Comparison of ENCODE assay signal across 8 cellular contexts in the genomic region with DNA sequence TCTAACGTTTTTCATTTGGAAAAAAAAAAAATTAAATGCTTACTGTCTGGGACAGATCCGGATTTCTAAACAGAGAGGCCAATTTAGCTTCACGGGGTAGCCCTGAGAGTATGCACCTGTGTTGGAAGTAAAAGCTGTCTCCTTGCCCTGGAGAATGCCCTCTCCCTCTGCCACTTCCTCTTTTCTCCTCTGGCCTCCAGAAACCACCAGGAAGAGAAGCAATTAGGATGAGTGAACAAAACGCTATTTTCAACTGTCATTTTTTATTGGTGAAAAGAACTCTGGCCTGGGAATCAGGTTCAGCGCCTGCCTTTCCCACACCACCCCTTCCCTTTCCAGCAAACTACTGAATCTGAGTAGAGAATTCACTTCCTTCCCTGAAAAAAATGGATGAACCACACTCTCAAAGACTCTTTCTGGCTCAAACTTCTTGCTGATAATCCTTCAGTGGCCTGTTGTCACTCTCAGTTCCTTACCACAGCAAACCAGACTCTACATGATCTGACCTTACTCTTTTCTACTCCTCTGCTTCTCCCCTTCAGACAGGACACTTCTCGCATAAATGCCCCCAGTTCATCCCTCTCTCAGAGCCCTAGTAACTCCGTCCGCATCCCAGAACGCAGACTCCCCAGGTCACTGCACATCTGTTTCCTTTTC. TPM values are rescaled to one million over a fixed set of nuclear protein-coding genes. Genes with fewer than 3 reads are reported as not detected.
A peak's percentile ranks its signal among the peaks of the same experiment; 100 is the strongest.
DNase-seq lines count a peak whose midpoint lies in the region; ATAC-seq and TF ChIP-seq lines count a peak whose summit lies in the region.

No MANE protein-coding gene starts in this region.

- intact Hi-C loops in psoas muscle (cut with DNase I), result no loop called here
- intact Hi-C loops in colonic mucosa (cut with DNase I), result no loop called here
- intact Hi-C loops in left colon (cut with DNase I, micrococcal nuclease), result no loop called here
- intact Hi-C loops in sciatic nerve (cut with DNase I), result no loop called here

- TF ChIP-seq POLR2A in NB4 (IDR thresholded peaks at IDR 0.05; ENCODE audit: extremely low read depth, insufficient read length), result no peak

- ATAC-seq in psoas muscle, result no peak
- no peak for ATAC-seq in left colon
- no peak for ATAC-seq in sciatic nerve

- H3K27ac ChIP-seq in brain microvascular endothelial cell, result peak overlapping the region; percentile 3
- H3K27ac ChIP-seq in psoas muscle, result peak overlapping the region; percentile 62
- no peak overlapping the region for H3K27ac ChIP-seq in colonic mucosa

- DNase-seq in GF-D8 (lab: John Stamatoyannopoulos, UW) (peak; percentile 37), NB4 (ENCODE audit: low read depth) (peak; percentile 84), brain microvascular endothelial cell (no peak), psoas muscle (no peak), colonic mucosa (no peak), left colon (no peak), NCI-H226 (no peak), sciatic nerve (ENCODE audit: low spot score) (no peak)

- H3K4me1 ChIP-seq in psoas muscle (peaks cover 28% of the 10 kb centered on the region), colonic mucosa (peaks cover 4% of the 10 kb centered on the region)

- no peaks in the 10 kb centered on the region for H3K27me3 ChIP-seq in brain microvascular endothelial cell (replicated peaks)
- H3K27me3 ChIP-seq in psoas muscle (ENCODE audit: insufficient read depth in 3 of 3, low read length in 2 of 3), result no peaks in the 10 kb centered on the region
- no peaks in the 10 kb centered on the region for H3K27me3 ChIP-seq in colonic mucosa

- TF ChIP-seq CTCF in NB4 (IDR thresholded peaks at IDR 0.05; ENCODE audit: low read depth, low read length) (no peak), brain microvascular endothelial cell (IDR thresholded peaks at IDR 0.05; ENCODE audit: low read depth, low read length, missing control alignments) (no peak), psoas muscle (IDR thresholded peaks at IDR 0.05) (no peak), colonic mucosa (IDR thresholded peaks at IDR 0.05) (no peak)

- H3K4me3 ChIP-seq in NB4 (ENCODE audit: low read depth, low read length), result no peak overlapping the region
- H3K4me3 ChIP-seq in brain microvascular endothelial cell (ENCODE audit: low read depth, low read length), result no peak overlapping the region
- H3K4me3 ChIP-seq in psoas muscle, result no peak overlapping the region
- no peak overlapping the region for H3K4me3 ChIP-seq in colonic mucosa

- H3K9me3 ChIP-seq in psoas muscle, result no peaks in the 10 kb centered on the region
- H3K9me3 ChIP-seq in colonic mucosa, result no peaks in the 10 kb centered on the region

- H3K9ac ChIP-seq in colonic mucosa (ENCODE audit: low read depth in 2 of 2, low read length in 2 of 2), result peak overlapping the region in 1 of 2 donors; percentile 15

- in situ Hi-C loops in brain microvascular endothelial cell (cut with HindIII; ENCODE audit: low pct_ligation_motif_present, low sequenced_read_pairs), result no loop called here

- H3K36me3 ChIP-seq in brain microvascular endothelial cell (replicated peaks) (peaks cover 15% of the 10 kb centered on the region), psoas muscle (ENCODE audit: insufficient read depth in 1 of 2, low read depth in 1 of 2) (no peaks in the 10 kb centered on the region), colonic mucosa (no peaks in the 10 kb centered on the region)

- WGBS in psoas muscle, 3 donors, result 56 to 61% (median 58%) methylated on average over 9 of the region's 9 CpGs

RNA-seq across cellular contexts. Expression of a gene that starts 29.8 kb away (rescaled TPM):
- total RNA-seq in psoas muscle (10 to 100 TPM in 2 of 4 donors, 1 to 10 TPM in 2; 5.4 to 13.5 (median 11.1) TPM), colonic mucosa (10 to 100 TPM in 1 of 2 donors, 1 to 10 TPM in 1; 4.7 to 12.9 TPM), left colon (1 to 10 TPM; 5.4 to 7.5 TPM), sciatic nerve (79.1 TPM)
- 1 to 10 TPM; 1.1 to 2.7 (median 2.4) TPM for polyA plus RNA-seq in psoas muscle

Comparison
In these comparisons a context has a peak if more than half of its experiments do, and no peak if none do; other contexts are left out.
1. DNase-seq: peak in GF-D8 (single experiment) and NB4 (single experiment); none in brain microvascular endothelial cell (single experiment), psoas muscle (0 of 2), colonic mucosa (single experiment), left colon (0 of 2), NCI-H226 (single experiment) and sciatic nerve (single experiment).